9 cellular contexts compared by ENCODE assay signal in genomic region chr14:44912041-44912869, GRCh38. TPM values are rescaled to one million over a fixed set of nuclear protein-coding genes. Genes with fewer than 3 reads are reported as not detected.
A peak's percentile ranks its signal among the peaks of the same experiment; 100 is the strongest.
DNase-seq lines count a peak whose midpoint lies in the region; ATAC-seq and TF ChIP-seq lines count a peak whose summit lies in the region.
"Had no signal": no experiment of that assay in that cellular context is flagged by ENCODE, and none has a peak within 500 bp of the region (broad histone marks: within the 10 kb centered on the region; RNA-seq: fewer than 3 reads in every experiment).

No MANE protein-coding gene starts in this region.

- peak overlapping the region; percentile 21 for H3K4me3 Mint-ChIP-seq in activated T-helper 17 cell treated with anti-CD3 and anti-CD28 coated beads, Interleukin-2, amount 50 U/mL, for 72 hours

- H3K27me3 ChIP-seq in heart left ventricle = peaks cover 0 to 14% (median 0%) of the 10 kb centered on the region in 9 donors

- ATAC-seq in activated T-helper 17 cell treated with anti-CD3 and anti-CD28 coated beads, Interleukin-2, amount 50 U/mL, for 72 hours (replicated peaks) = no peak
- ATAC-seq in heart left ventricle (peak in 3 of 4 donors; percentile 50 to 70 (median 59)), GM19467 (IDR thresholded peaks at IDR 0.05; ENCODE audit: unreplicated experiment) (no peak), HG02852 (IDR thresholded peaks at IDR 0.05; ENCODE audit: unreplicated experiment) (no peak), GM21526 (IDR thresholded peaks at IDR 0.05; ENCODE audit: low FRiP score, unreplicated experiment) (no peak)

- H3K4me3 ChIP-seq in GM08714 (ENCODE audit: low read length) (peak overlapping the region; percentile 29; the same call in 1 of the 2 replicates), heart left ventricle (peak overlapping the region; percentile 47 to 73 (median 62)), skeletal muscle cell (ENCODE audit: low read depth, low read length) (peak overlapping the region; percentile 45)

- intact Hi-C loops in heart left ventricle (cut with DNase I) = loop anchor here (2.0 to 10.0 kb wide), 10 partner anchors 53 to 613 kb away; partner anchors contain the start of genes FKBP3 (in 6 of the 10), FANCM (in 5 of the 10), MIS18BP1 (in 3 of the 10) and KLHL28 (in 1 of the 10)

- peak overlapping the region in 3 of 12 donors; percentile 19 to 37 (median 31) for H3K27ac ChIP-seq in heart left ventricle

- no peak for TF ChIP-seq CTCF in heart left ventricle (IDR thresholded peaks at IDR 0.05)

- TF ChIP-seq POLR2A in heart left ventricle (IDR thresholded peaks at IDR 0.05) = no peak

- no peaks in the 10 kb centered on the region for H3K9me3 ChIP-seq in heart left ventricle

- peaks cover 23% of the 10 kb centered on the region for H3K27me3 Mint-ChIP-seq in activated T-helper 17 cell treated with anti-CD3 and anti-CD28 coated beads, Interleukin-2, amount 50 U/mL, for 72 hours

- DNase-seq in heart left ventricle = peak in 2 of 5 donors; percentile 29 to 64
- no peak for DNase-seq in skeletal muscle cell (ENCODE audit: low read depth)
- no peak for DNase-seq in NK-92 (lab: John Stamatoyannopoulos, UW; ENCODE audit: unreplicated experiment)
- DNase-seq: NCI-H1436 treated with DMSO at 0.1 percent for 48 hours had no signal

- no peaks in the 10 kb centered on the region for H3K36me3 Mint-ChIP-seq in activated T-helper 17 cell treated with anti-CD3 and anti-CD28 coated beads, Interleukin-2, amount 50 U/mL, for 72 hours (ENCODE audit: low read depth)

- no peaks in the 10 kb centered on the region for H3K9me3 Mint-ChIP-seq in activated T-helper 17 cell treated with anti-CD3 and anti-CD28 coated beads, Interleukin-2, amount 50 U/mL, for 72 hours

- peaks cover 0 to 20% (median 3%) of the 10 kb centered on the region in 12 donors for H3K4me1 ChIP-seq in heart left ventricle

- 12 to 39% (median 16%) methylated on average over 9 to 69 of the region's 69 CpGs for whole genome bisulfite sequencing in heart left ventricle, 4 donors

- no peak overlapping the region for H3K27ac Mint-ChIP-seq in activated T-helper 17 cell treated with anti-CD3 and anti-CD28 coated beads, Interleukin-2, amount 50 U/mL, for 72 hours

- no peaks in the 10 kb centered on the region for H3K36me3 ChIP-seq in heart left ventricle

- H3K4me1 Mint-ChIP-seq in activated T-helper 17 cell treated with anti-CD3 and anti-CD28 coated beads, Interleukin-2, amount 50 U/mL, for 72 hours = peaks cover 4% of the 10 kb centered on the region

RNA-seq across cellular contexts. Expression of gene KLHL28, which starts 49.5 kb away (rescaled TPM):
- total RNA-seq in activated T-helper 17 cell treated with anti-CD3 and anti-CD28 coated beads, Interleukin-2, amount 50 U/mL, for 72 hours = 10 to 100 TPM; 13.0 to 25.7 TPM
- total RNA-seq in heart left ventricle = 10 to 100 TPM in 6 of 9 donors, 1 to 10 TPM in 3; 6.2 to 13.5 (median 10.5) TPM
- 1 to 10 TPM; 2.1 to 3.3 TPM for polyA plus RNA-seq in heart left ventricle

RNA-seq across cellular contexts. Expression of gene TOGARAM1, which starts 49.7 kb away (rescaled TPM):
- total RNA-seq in activated T-helper 17 cell treated with anti-CD3 and anti-CD28 coated beads, Interleukin-2, amount 50 U/mL, for 72 hours = 1 to 10 TPM; 5.0 to 8.3 TPM
- 10 to 100 TPM; 15.2 to 24.0 (median 19.4) TPM for total RNA-seq in heart left ventricle
- polyA plus RNA-seq in heart left ventricle = 1 to 10 TPM; 2.7 to 7.0 TPM

Comparison
In these comparisons a context has a peak if more than half of its experiments do, and no peak if none do; other contexts are left out.
1. ATAC-seq: peak in heart left ventricle (3 of 4); none in activated T-helper 17 cell treated with anti-CD3 and anti-CD28 coated beads, Interleukin-2, amount 50 U/mL, for 72 hours (single experiment), GM19467 (single experiment), HG02852 (single experiment) and GM21526 (single experiment).
2. Peak in every context shown above with its lines, with median percentiles within 50 percentile points of each other: H3K4me3 ChIP-seq.